1 cellular context compared by ENCODE assay signal in genomic region chr11:114439229-114440120, GRCh38.
TF ChIP-seq lines count a peak whose summit lies in the region.

Gene REXO2 (plus strand): TSS chr11:114439467. CDS start chr11:114439529, 62 bp downstream.

TF ChIP-seq in K562, 482 proteins besides CTCF, POLR2A, EP300 and RAD21 (continued from another document and continues in another):
- TF ChIP-seq ZMIZ1 (IDR thresholded peaks at IDR 0.05; ENCODE audit: low read depth in 2 of 2, low read length in 2 of 2) (no peak), NR1H2 (CRISPR knock-in tag; IDR thresholded peaks at IDR 0.05) (0 out of 2 replicates have a peak, but pooled peaks have one; percentile 53), RFX1 (IDR thresholded peaks at IDR 0.05) (no peak), ZNF280B (CRISPR knock-in tag; IDR thresholded peaks at IDR 0.05) (no peak), TEAD4 (IDR thresholded peaks at IDR 0.05; ENCODE audit: low read length) (no peak; the same call in 1 of the 2 replicates), TEAD4 (CRISPR knock-in tag; IDR thresholded peaks at IDR 0.05; ENCODE audit: borderline replicate concordance) (no peak), RBFOX2 (IDR thresholded peaks at IDR 0.05; ENCODE audit: low read depth, low read length) (peak; percentile 92), SMARCE1 (IDR thresholded peaks at IDR 0.05) (peak; percentile 63), TARDBP (IDR thresholded peaks at IDR 0.05) (no peak), THRAP3 (IDR thresholded peaks at IDR 0.05; ENCODE audit: borderline replicate concordance) (no peak), RFX7 (CRISPR knock-in tag; IDR thresholded peaks at IDR 0.05) (no peak), ZNF232 (CRISPR knock-in tag; IDR thresholded peaks at IDR 0.05) (no peak), ZNF316 (IDR thresholded peaks at IDR 0.05) (peak; percentile 49), XRCC4 (IDR thresholded peaks at IDR 0.05; ENCODE audit: extremely low read depth, insufficient read depth, insufficient read length) (no peak), TEAD1 (CRISPR knock-in tag; IDR thresholded peaks at IDR 0.05) (peak; percentile 20 to 82; a peak in 2 of 4 replicates), NFE2L1 (tag; IDR thresholded peaks at IDR 0.05; ENCODE audit: borderline replicate concordance, low read depth) (no peak), ZNF639 (CRISPR knock-in tag; conservative IDR thresholded peaks at IDR 0.05 in 1 of 2, IDR thresholded peaks at IDR 0.05 in 1 of 2) (peak in 1 of 2 experiments; percentile 48; a peak in 1 of 4 replicates), CTCFL (IDR thresholded peaks at IDR 0.05; ENCODE audit: borderline replicate concordance, insufficient read depth, low read depth, low read length, poor library complexity, severe bottlenecking) (peak; percentile 96), ZBTB2 (IDR thresholded peaks at IDR 0.05) (peak; percentile 83), THRA (IDR thresholded peaks at IDR 0.05) (no peak), TFAM (CRISPR knock-in tag; conservative IDR thresholded peaks at IDR 0.05) (no peak), ZNF644 (tag; IDR thresholded peaks at IDR 0.05; ENCODE audit: low read depth) (peak; percentile 78; the same call in 1 of the 2 replicates), ZNF143 (CRISPR knock-in tag; IDR thresholded peaks at IDR 0.05) (peak; percentile 94), MTA1 (IDR thresholded peaks at IDR 0.05; ENCODE audit: borderline replicate concordance) (no peak), EZH2 (IDR thresholded peaks at IDR 0.05; ENCODE audit: borderline replicate concordance, low read depth, low read length) (no peak), ZNF41 (CRISPR knock-in tag; conservative IDR thresholded peaks at IDR 0.05) (no peak), UBTF (IDR thresholded peaks at IDR 0.05; ENCODE audit: borderline replicate concordance in 1 of 2, low read depth in 2 of 2, low read length in 2 of 2) (0 out of 4 replicates have a peak, but pooled peaks of 1 of the 2 experiments have one; percentile 35), MAFK (IDR thresholded peaks at IDR 0.05; ENCODE audit: low read length) (0 out of 2 replicates have a peak, but pooled peaks have one; percentile 17), BDP1 (IDR thresholded peaks at IDR 0.05; ENCODE audit: insufficient read depth, insufficient read length) (no peak), ZBTB40 (IDR thresholded peaks at IDR 0.05) (no peak), ZBTB40 (CRISPR knock-in tag; IDR thresholded peaks at IDR 0.05) (no peak), SIX5 (IDR thresholded peaks at IDR 0.05; ENCODE audit: borderline replicate concordance in 1 of 2, insufficient read depth in 1 of 2, low read depth in 1 of 2, low read length in 2 of 2) (peak; percentile 91 to 93), DDX20 (tag; IDR thresholded peaks at IDR 0.05; ENCODE audit: low read depth) (no peak), ZNF431 (CRISPR knock-in tag; IDR thresholded peaks at IDR 0.05) (0 out of 2 replicates have a peak, but pooled peaks have one; percentile 28), TAF15 (IDR thresholded peaks at IDR 0.05; ENCODE audit: low read depth, low read length) (no peak), GTF2F1 (IDR thresholded peaks at IDR 0.05; ENCODE audit: low read depth, low read length) (peak; percentile 21; the same call in 1 of the 2 replicates)
